In the genomic region with DNA sequence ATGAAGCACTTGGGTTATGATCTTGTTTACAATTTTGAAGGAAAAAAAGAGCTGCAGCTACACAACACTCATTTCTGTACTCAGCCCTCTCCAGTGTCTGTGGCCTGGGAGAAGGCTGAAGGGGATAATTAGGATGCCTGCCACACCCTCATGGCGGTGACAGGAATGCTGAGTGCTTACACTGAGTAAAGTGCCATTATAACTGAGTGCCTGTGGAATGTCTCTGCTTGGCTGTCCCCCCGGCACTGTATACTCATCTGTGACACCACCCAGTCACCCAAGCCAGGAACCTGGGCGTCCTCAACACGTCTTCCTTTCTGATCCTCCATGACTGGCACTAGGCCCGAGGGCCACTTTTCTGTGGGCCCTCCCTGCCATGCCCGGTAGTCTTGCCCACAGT, we compare ENCODE assay signal across 14 cellular contexts. TPM values are rescaled to one million over a fixed set of nuclear protein-coding genes. Genes with fewer than 3 reads are reported as not detected.
DNase-seq lines count a peak whose midpoint lies in the region; ATAC-seq, FAIRE-seq and TF ChIP-seq lines count a peak whose summit lies in the region.
"Had no signal": no experiment of that assay in that cellular context is flagged by ENCODE, and none has a peak within 500 bp of the region (broad histone marks: within the 10 kb centered on the region; RNA-seq: fewer than 3 reads in every experiment).

No MANE protein-coding gene starts in this region.

- no peak overlapping the region for H3K4me3 Mint-ChIP-seq in astrocyte (ENCODE audit: unreplicated experiment)
- no peak overlapping the region for H3K4me3 Mint-ChIP-seq in activated CD4-positive, alpha-beta memory T cell treated with anti-CD3 and anti-CD28 coated beads, Interleukin-2, amount 10 ng/mL, durations not matched to agents 7 days and 5 days

- peaks cover 2% of the 10 kb centered on the region for H3K27me3 Mint-ChIP-seq in astrocyte (ENCODE audit: low read depth, unreplicated experiment)
- no peaks in the 10 kb centered on the region for H3K27me3 Mint-ChIP-seq in activated CD4-positive, alpha-beta memory T cell treated with anti-CD3 and anti-CD28 coated beads, Interleukin-2, amount 10 ng/mL, durations not matched to agents 7 days and 5 days

- FAIRE-seq in astrocyte (lab: Jason Lieb, UNC), result no peak

- no peak overlapping the region for H3K9ac ChIP-seq in astrocyte (ENCODE audit: low read length)

- H3K27ac Mint-ChIP-seq in astrocyte (ENCODE audit: unreplicated experiment), result no peak overlapping the region
- H3K27ac Mint-ChIP-seq in activated CD4-positive, alpha-beta memory T cell treated with anti-CD3 and anti-CD28 coated beads, Interleukin-2, amount 10 ng/mL, durations not matched to agents 7 days and 5 days, result no peak overlapping the region

- H3K9me3 ChIP-seq in astrocyte (ENCODE audit: insufficient read depth, low read depth, low read length), result no peaks in the 10 kb centered on the region
- H3K9me3 ChIP-seq: BLaER1 treated with 17β-estradiol and CSF1 and Interleukin-3, amounts not matched to agents 10 nM and 100 nM; esophagus muscularis mucosa had no signal

- H3K27ac ChIP-seq in astrocyte (ENCODE audit: low read depth, low read length), result no peak overlapping the region
- H3K27ac ChIP-seq: BLaER1 treated with 17β-estradiol and CSF1 and Interleukin-3, amounts not matched to agents 10 nM and 100 nM; esophagus muscularis mucosa had no signal

- H3K79me2 ChIP-seq in astrocyte (ENCODE audit: insufficient read depth, low read length), result peaks cover 13% of the 10 kb centered on the region

- peaks cover 5% of the 10 kb centered on the region for H3K4me1 ChIP-seq in astrocyte (ENCODE audit: insufficient read depth, low read length)

- no peak for ATAC-seq in HG03175 (IDR thresholded peaks at IDR 0.05; ENCODE audit: unreplicated experiment)

- POLR2A ChIA-PET in activated CD4-positive, alpha-beta memory T cell treated with anti-CD3 and anti-CD28 coated beads, Interleukin-2, amount 10 ng/mL, durations not matched to agents 7 days and 5 days (lab: Charles Lee), result interaction anchor here (1.8 kb wide), 1 partner anchor 9 kb away, joined by 4 read pairs; no protein-coding TSS in a partner anchor

- H3K4me3 ChIP-seq in astrocyte (ENCODE audit: insufficient read depth, low read depth, low read length), result no peak overlapping the region
- H3K4me3 ChIP-seq: BLaER1 treated with 17β-estradiol and CSF1 and Interleukin-3, amounts not matched to agents 10 nM and 100 nM; esophagus muscularis mucosa had no signal

- no peaks in the 10 kb centered on the region for H3K4me1 Mint-ChIP-seq in astrocyte (ENCODE audit: low read depth, unreplicated experiment)
- H3K4me1 Mint-ChIP-seq in activated CD4-positive, alpha-beta memory T cell treated with anti-CD3 and anti-CD28 coated beads, Interleukin-2, amount 10 ng/mL, durations not matched to agents 7 days and 5 days, result peaks cover 30% of the 10 kb centered on the region

- DNase-seq in DMS153 treated with DMSO at 0.1 percent for 48 hours (lab: John Stamatoyannopoulos, UW; ENCODE audit: unreplicated experiment), result peak; percentile 51
- DNase-seq in NCI-H187 (lab: John Stamatoyannopoulos, UW), result peak; percentile 54 to 67
- DNase-seq in astrocyte (ENCODE audit: low read depth), result no peak
- DNase-seq in myocyte (ENCODE audit: low read depth), result peak; percentile 85
- no peak for DNase-seq in NCI-H82 treated with DMSO at 0.1 percent for 48 hours (lab: John Stamatoyannopoulos, UW; ENCODE audit: unreplicated experiment)
- DNase-seq in NK-92 (lab: John Stamatoyannopoulos, UW; ENCODE audit: unreplicated experiment), result no peak
- no peak for DNase-seq in activated CD4-positive, alpha-beta memory T cell treated with anti-CD3 and anti-CD28 coated beads, Interleukin-2, amount 10 ng/mL, durations not matched to agents 7 days and 5 days
- DNase-seq: activated CD4-positive, alpha-beta T cell treated with anti-CD3 and anti-CD28 coated beads, Interleukin-2, amount 50 U/mL, for 4 hours; activated gamma-delta T cell; stimulated activated CD4-positive, alpha-beta T cell treated with anti-CD3 and anti-CD28 coated beads, Interleukin-4, amount 100 ng/mL, for 24 hours; stimulated activated naive CD4-positive, alpha-beta T cell treated with Interleukin-2 at 50 U/mL for 16 hours had no signal

- H4K20me1 ChIP-seq in astrocyte (ENCODE audit: insufficient read depth, low read length), result no peaks in the 10 kb centered on the region

- TF ChIP-seq CTCF in astrocyte (IDR thresholded peaks at IDR 0.05; ENCODE audit: insufficient read depth, low read depth, low read length), result no peak

- H3K4me2 ChIP-seq in astrocyte (ENCODE audit: low read length), result no peak overlapping the region
- H3K4me2 ChIP-seq: BLaER1 treated with 17β-estradiol and CSF1 and Interleukin-3, amounts not matched to agents 10 nM and 100 nM had no signal

- H3K36me3 ChIP-seq in astrocyte (ENCODE audit: insufficient read depth, low read length), result no peaks in the 10 kb centered on the region

- no peaks in the 10 kb centered on the region for H3K9me3 Mint-ChIP-seq in astrocyte (ENCODE audit: unreplicated experiment)
- H3K9me3 Mint-ChIP-seq in activated CD4-positive, alpha-beta memory T cell treated with anti-CD3 and anti-CD28 coated beads, Interleukin-2, amount 10 ng/mL, durations not matched to agents 7 days and 5 days, result no peaks in the 10 kb centered on the region

- CTCF ChIA-PET in activated CD4-positive, alpha-beta memory T cell treated with anti-CD3 and anti-CD28 coated beads, Interleukin-2, amount 10 ng/mL, durations not matched to agents 7 days and 5 days (lab: Charles Lee), result interaction anchor here (0.7 to 7.6 kb wide), 2 partner anchors 12 to 96 kb away, joined by 4 to 67 read pairs; a partner anchor contains a TSS

- H3K36me3 Mint-ChIP-seq in astrocyte (ENCODE audit: low read depth, unreplicated experiment), result no peaks in the 10 kb centered on the region
- no peaks in the 10 kb centered on the region for H3K36me3 Mint-ChIP-seq in activated CD4-positive, alpha-beta memory T cell treated with anti-CD3 and anti-CD28 coated beads, Interleukin-2, amount 10 ng/mL, durations not matched to agents 7 days and 5 days (ENCODE audit: low read depth)

- peak overlapping the region; percentile 10 for H2AFZ ChIP-seq in astrocyte (ENCODE audit: low read depth, low read length)

- no peaks in the 10 kb centered on the region for H3K27me3 ChIP-seq in astrocyte (ENCODE audit: insufficient read depth, low read length)
- H3K27me3 ChIP-seq: BLaER1 treated with 17β-estradiol and CSF1 and Interleukin-3, amounts not matched to agents 10 nM and 100 nM; esophagus muscularis mucosa had no signal

RNA-seq across cellular contexts. Expression of a gene that starts 3.5 kb away (rescaled TPM):
- total RNA-seq in astrocyte, result 58.9 and 65.6 TPM in 2 replicates
- 38.2 and 43.4 TPM in 2 replicates for total RNA-seq in myocyte
- 46.4 TPM for polyA plus RNA-seq in myocyte (2012)
- 10 to 100 TPM; 79.9 to 85.0 TPM for total RNA-seq in activated CD4-positive, alpha-beta memory T cell treated with anti-CD3 and anti-CD28 coated beads, Interleukin-2, amount 10 ng/mL, durations not matched to agents 7 days and 5 days

RNA-seq across cellular contexts. Expression of a gene that starts 11.4 kb away (rescaled TPM):
- total RNA-seq in astrocyte (15.4 and 20.1 TPM in 2 replicates), myocyte (22.8 and 25.3 TPM in 2 replicates)
- 15.6 TPM for polyA plus RNA-seq in myocyte (2012)
- 10 to 100 TPM; 24.9 to 26.1 TPM for total RNA-seq in activated CD4-positive, alpha-beta memory T cell treated with anti-CD3 and anti-CD28 coated beads, Interleukin-2, amount 10 ng/mL, durations not matched to agents 7 days and 5 days

RNA-seq across cellular contexts. Expression of a gene that starts 29.8 kb away (rescaled TPM):
- total RNA-seq in astrocyte (5.6 and 5.9 TPM in 2 replicates), myocyte (7.2 and 8.8 TPM in 2 replicates)
- 2.7 TPM for polyA plus RNA-seq in myocyte (2012)
- 10 to 100 TPM; 31.9 to 33.8 TPM for total RNA-seq in activated CD4-positive, alpha-beta memory T cell treated with anti-CD3 and anti-CD28 coated beads, Interleukin-2, amount 10 ng/mL, durations not matched to agents 7 days and 5 days

RNA-seq across cellular contexts. Expression of a gene that starts 32.6 kb away (rescaled TPM):
- 5.1 and 5.2 TPM in 2 replicates for total RNA-seq in astrocyte
- 7.8 and 10.4 TPM in 2 replicates for total RNA-seq in myocyte
- polyA plus RNA-seq in myocyte (2012), result 11.9 TPM
- 10 to 100 TPM; 19.8 to 21.1 TPM for total RNA-seq in activated CD4-positive, alpha-beta memory T cell treated with anti-CD3 and anti-CD28 coated beads, Interleukin-2, amount 10 ng/mL, durations not matched to agents 7 days and 5 days

RNA-seq across cellular contexts. Expression of a gene that starts 53.1 kb away (rescaled TPM):
- total RNA-seq in astrocyte (65.6 and 72.6 TPM in 2 replicates), myocyte (47.5 and 60.3 TPM in 2 replicates)
- 144 TPM for polyA plus RNA-seq in myocyte (2012)
- total RNA-seq in activated CD4-positive, alpha-beta memory T cell treated with anti-CD3 and anti-CD28 coated beads, Interleukin-2, amount 10 ng/mL, durations not matched to agents 7 days and 5 days, result 100 to 1,000 TPM; 107 to 114 TPM

Comparison
In these comparisons a context has a peak if more than half of its experiments do, and no peak if none do; other contexts are left out.
1. DNase-seq: peak in DMS153 treated with DMSO at 0.1 percent for 48 hours (single experiment), NCI-H187 (2 of 2) and myocyte (single experiment); none in astrocyte (single experiment), NCI-H82 treated with DMSO at 0.1 percent for 48 hours (single experiment), NK-92 (single experiment) and activated CD4-positive, alpha-beta memory T cell treated with anti-CD3 and anti-CD28 coated beads, Interleukin-2, amount 10 ng/mL, durations not matched to agents 7 days and 5 days (single experiment).